In genomic region chr5:72107874-72108199, GRCh38 we compare ENCODE assay signal across 8 cellular contexts. TPM values are rescaled to one million over a fixed set of nuclear protein-coding genes. Genes with fewer than 3 reads are reported as not detected.
DNase-seq lines count a peak whose midpoint lies in the region; ATAC-seq and TF ChIP-seq lines count a peak whose summit lies in the region.

No MANE protein-coding gene starts in this region.

- peak overlapping the region; percentile 17; the same call in 1 of the 2 replicates for H3K27ac ChIP-seq in MM.1S (ENCODE audit: low read length)
- H3K27ac ChIP-seq in layer of hippocampus (ENCODE audit: low read depth, low read length) = peak overlapping the region; percentile 85
- peak overlapping the region; percentile 83 to 86 for H3K27ac ChIP-seq in testis

- no peaks in the 10 kb centered on the region; the same call in 1 of the 2 replicates for H3F3A ChIP-seq in MM.1S (ENCODE audit: insufficient read depth, low read length)

- H2AFZ ChIP-seq in MM.1S (ENCODE audit: low read length) = peak overlapping the region; percentile 87

- peaks cover 17% of the 10 kb centered on the region for H3K27me3 Mint-ChIP-seq in brain

- H3K4me1 Mint-ChIP-seq in brain = peaks cover 54% of the 10 kb centered on the region

- H4K20me1 ChIP-seq in MM.1S (ENCODE audit: insufficient read depth, low read length) = no peaks in the 10 kb centered on the region

- H3K79me2 ChIP-seq in MM.1S (ENCODE audit: low read length) = no peaks in the 10 kb centered on the region

- ATAC-seq in GM18511 (IDR thresholded peaks at IDR 0.05; ENCODE audit: unreplicated experiment) = peak; percentile 50
- ATAC-seq in GM19467 (IDR thresholded peaks at IDR 0.05; ENCODE audit: unreplicated experiment) = no peak

- peak overlapping the region; percentile 42; the same call in 1 of the 2 replicates for H3K9ac ChIP-seq in MM.1S (ENCODE audit: low read length)

- H3K36me3 ChIP-seq in MM.1S (replicated peaks; ENCODE audit: insufficient read depth, low read length) = no peaks in the 10 kb centered on the region
- H3K36me3 ChIP-seq in testis (ENCODE audit: low read depth, missing control alignments) = no peaks in the 10 kb centered on the region

- H3K9me2 ChIP-seq in MM.1S (replicated peaks; ENCODE audit: insufficient read depth, low read length) = no peaks in the 10 kb centered on the region

- TF ChIP-seq CTCF in MM.1S (IDR thresholded peaks at IDR 0.05; ENCODE audit: low read length) (no peak), brain (conservative IDR thresholded peaks at IDR 0.05) (no peak), testis (IDR thresholded peaks at IDR 0.05) (no peak)

- peak overlapping the region; percentile 98 for H3K4me2 ChIP-seq in MM.1S (ENCODE audit: low read depth, low read length)

- 0 to 2% methylated on average over 6 to 12 of the region's 12 CpGs for whole genome bisulfite sequencing in testis, 2 donors

- H3K4me1 ChIP-seq in MM.1S (ENCODE audit: low read length) = peaks cover 7% of the 10 kb centered on the region; the same call in 1 of the 2 replicates
- H3K4me1 ChIP-seq in testis = peaks cover 24% of the 10 kb centered on the region

- H3K9me3 Mint-ChIP-seq in brain = peaks cover 0 to 11% (median 5%) of the 10 kb centered on the region in 5 experiments

- no peak for TF ChIP-seq POLR2A in testis (IDR thresholded peaks at IDR 0.05)

- H3K27ac Mint-ChIP-seq in brain = peak overlapping the region; percentile 94 to 99 (median 98)

- intact Hi-C loops in testis (cut with DNase I; ENCODE audit: low total_unique reads) = no loop called here

- DNase-seq in MM.1S (peak; percentile 81), testis (peak; percentile 30), AML-193 (lab: John Stamatoyannopoulos, UW) (no peak), Kasumi-1 (lab: John Stamatoyannopoulos, UW) (no peak)

- H3K27me3 ChIP-seq in MM.1S (replicated peaks; ENCODE audit: insufficient read depth, low read length) (no peaks in the 10 kb centered on the region), layer of hippocampus (ENCODE audit: control insufficient read depth, insufficient read depth, low read length) (no peaks in the 10 kb centered on the region), testis (no peaks in the 10 kb centered on the region)

- peaks cover 30% of the 10 kb centered on the region for H3K36me3 Mint-ChIP-seq in brain

- peak overlapping the region; percentile 83 for H3K4me3 ChIP-seq in MM.1S (ENCODE audit: low read length)
- peak overlapping the region; percentile 79 to 95 for H3K4me3 ChIP-seq in testis

- no peaks in the 10 kb centered on the region for H3K9me3 ChIP-seq in MM.1S (replicated peaks; ENCODE audit: insufficient read depth, low read length)
- H3K9me3 ChIP-seq in testis = no peaks in the 10 kb centered on the region

- H3K4me3 Mint-ChIP-seq in brain = peak overlapping the region; percentile 94 to 98 (median 96)

RNA-seq across cellular contexts. Expression of gene MAP1B, which starts 0.6 kb away (rescaled TPM):
- polyA plus RNA-seq in brain (ENCODE audit: insufficient read depth, low read depth, low replicate concordance) (158 TPM), testis (ENCODE audit: insufficient read depth, low read depth, low replicate concordance) (20.1 TPM)
- total RNA-seq in testis = 100 to 1,000 TPM; 431 to 584 TPM

Comparison
In these comparisons a context has a peak if more than half of its experiments do, and no peak if none do; other contexts are left out.
1. DNase-seq: peak in MM.1S (single experiment) and testis (single experiment); none in AML-193 (0 of 2) and Kasumi-1 (0 of 2).
2. H3K27ac ChIP-seq: peak in every context shown above with its lines; median percentile 85 in layer of hippocampus; 84 in testis; 17 in MM.1S.